ENCODE assay signal across 26 cellular contexts in genomic region chrX:109863811-109864210, GRCh38.
"Had no signal": no experiment of that assay in that cellular context is flagged by ENCODE, and none has a peak within 500 bp of the region (broad histone marks: within the 10 kb centered on the region; RNA-seq: fewer than 3 reads in every experiment).

No MANE protein-coding gene starts in this region.

- H3K27me3 ChIP-seq: MG63, Peyer's patch, SJCRH30 had no signal

- H3K36me3 ChIP-seq: MG63, Peyer's patch, SJCRH30 had no signal

- ATAC-seq: activated naive CD4-positive, alpha-beta T cell treated with anti-CD3 and anti-CD28 coated beads, Interleukin-2, amount 50 U/mL, for 72 hours; activated naive CD8-positive, alpha-beta T cell treated with anti-CD3 and anti-CD28 coated beads, Interleukin-2, amount 50 U/mL, for 24 hours; activated T-cell treated with anti-CD3 and anti-CD28 coated beads, Interleukin-2, amount 50 U/mL, for 4 hours; SK-N-SH treated with all-trans-retinoic acid at 6 μM for 48 hours; WTC11 had no signal

- H3K4me1 ChIP-seq: Peyer's patch, SJCRH30 had no signal

- DNase-seq: activated CD4-positive, alpha-beta T cell treated with anti-CD3 and anti-CD28 coated beads for 48 hours; activated CD4-positive, alpha-beta T cell treated with anti-CD3 and anti-CD28 coated beads, Interleukin-2, amount 50 U/mL, for 4 hours; activated CD4-positive, CD25-positive, alpha-beta regulatory T cell treated with anti-CD3 and anti-CD28 coated beads, Interleukin-2, amount 50 U/mL, for 72 hours; activated CD8-positive, alpha-beta memory T cell treated with anti-CD3 and anti-CD28 coated beads for 24 hours; activated effector memory CD4-positive, alpha-beta T cell treated with anti-CD3 and anti-CD28 coated beads, Interleukin-2, amount 50 U/mL, for 16 hours; activated naive CD4-positive, alpha-beta T cell treated with Interleukin-2 at 50 U/mL for 16 hours; activated naive CD8-positive, alpha-beta T cell treated with anti-CD3 and anti-CD28 coated beads, Interleukin-2, amount 50 U/mL, for 24 hours; activated T-cell treated with anti-CD3 and anti-CD28 coated beads, Interleukin-2, amount 50 U/mL, for 4 hours; amniotic stem cell; MG63; MV-4-11; NCI-H1092 treated with DMSO at 0.1 percent for 48 hours; NCI-H1417 treated with DMSO at 0.1 percent for 48 hours; NCI-H1694; NCI-H2029; NCI-H446; NCI-H524; Peyer's patch; Right ventricle myocardium superior; SJCRH30; SW 1271 had no signal

- H3K4me2 ChIP-seq: KMS-11 had no signal

- H3K9me3 ChIP-seq: MG63, Peyer's patch, SJCRH30 had no signal

- H3K9ac ChIP-seq: KMS-11 had no signal

- H3K4me3 ChIP-seq: MG63, Peyer's patch, SJCRH30 had no signal

- H3K27ac ChIP-seq: KMS-11, Peyer's patch, RWPE1, SJCRH30 had no signal
